Comparison of ENCODE assay signal across 8 cellular contexts in the genomic region with DNA sequence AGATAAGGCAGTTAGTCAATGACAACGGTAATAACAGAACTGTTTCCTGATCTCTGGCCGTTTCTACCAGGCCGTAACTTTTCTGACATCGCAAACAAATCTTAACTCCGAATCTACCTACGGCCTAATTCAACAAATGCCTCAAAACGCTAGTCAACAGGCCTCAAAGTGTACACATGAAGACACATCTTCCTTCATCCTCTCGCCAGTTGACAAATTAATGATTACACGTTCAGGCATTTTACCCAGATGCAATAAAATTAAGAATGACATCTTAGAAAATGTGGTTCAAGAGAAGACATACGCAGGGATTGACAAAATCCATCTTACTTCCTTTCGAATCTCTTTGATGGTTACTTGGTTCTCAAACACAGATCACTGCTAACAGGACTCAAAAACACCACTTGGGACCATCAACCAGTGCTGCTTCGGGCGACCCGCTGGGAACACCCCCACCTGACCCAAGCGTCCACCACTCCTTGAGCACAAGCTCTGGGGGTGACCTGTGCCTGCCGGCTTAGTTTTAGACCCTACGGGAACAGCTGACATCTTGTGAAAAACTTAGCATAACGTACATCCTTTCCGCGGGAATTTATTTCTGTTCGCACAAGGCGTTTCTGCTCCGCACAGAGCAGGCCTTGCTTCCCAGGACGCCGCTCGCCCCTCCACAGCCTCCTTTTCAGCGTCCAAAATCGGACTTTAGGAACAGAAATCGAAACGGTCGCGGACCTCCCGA. TPM values are rescaled to one million over a fixed set of nuclear protein-coding genes. Genes with fewer than 3 reads are reported as not detected.
DNase-seq lines count a peak whose midpoint lies in the region; TF ChIP-seq lines count a peak whose summit lies in the region.

No MANE protein-coding gene starts in this region.

- no peaks in the 10 kb centered on the region for H3K36me3 ChIP-seq in Peyer's patch
- H3K36me3 ChIP-seq in adrenal gland (replicated peaks in 1 of 2) = no peaks in the 10 kb centered on the region
- H3K36me3 ChIP-seq in left ventricle myocardium inferior = no peaks in the 10 kb centered on the region

- H3K4me1 ChIP-seq in Peyer's patch (peaks cover 0 to 9% (median 9%) of the 10 kb centered on the region in 4 donors), adrenal gland (replicated peaks in 1 of 2) (peaks cover 8 to 13% of the 10 kb centered on the region in 2 donors), left ventricle myocardium inferior (peaks cover 50% of the 10 kb centered on the region)

- no peak for TF ChIP-seq CTCF in HFFc6 (IDR thresholded peaks at IDR 0.05)
- no peak for TF ChIP-seq CTCF in Peyer's patch (IDR thresholded peaks at IDR 0.05)
- no peak for TF ChIP-seq CTCF in adrenal gland (IDR thresholded peaks at IDR 0.05)
- TF ChIP-seq CTCF in left ventricle myocardium inferior (IDR thresholded peaks at IDR 0.05; ENCODE audit: borderline replicate concordance) = no peak

- H3K27ac ChIP-seq in Peyer's patch (peak overlapping the region; percentile 93 to 99 (median 96)), adrenal gland (peak overlapping the region in 4 of 5 donors; percentile 68 to 96 (median 86)), left ventricle myocardium inferior (replicated peaks) (peak overlapping the region; percentile 91)

- H3K27me3 Mint-ChIP-seq in HFFc6 (ENCODE audit: insufficient read depth) = peaks cover 7% of the 10 kb centered on the region

- H3K9me3 Mint-ChIP-seq in HFFc6 = no peaks in the 10 kb centered on the region

- peak overlapping the region; percentile 80 for H3K27ac Mint-ChIP-seq in HFFc6

- H3K4me3 Mint-ChIP-seq in HFFc6 = peak overlapping the region; percentile 92

- H3K4me1 Mint-ChIP-seq in HFFc6 (ENCODE audit: low read depth) = peaks cover 27% of the 10 kb centered on the region

- H3K27me3 ChIP-seq in Peyer's patch (no peaks in the 10 kb centered on the region), adrenal gland (no peaks in the 10 kb centered on the region), left ventricle myocardium inferior (ENCODE audit: low read depth) (no peaks in the 10 kb centered on the region)

- intact Hi-C loops in adrenal gland (cut with DNase I) = no loop called here
- intact Hi-C loops in left ventricle myocardium inferior (cut with micrococcal nuclease) = no loop called here
- intact Hi-C loops in posterior cingulate gyrus (cut with DNase I) = loop anchor here (10.0 kb wide), 1 partner anchor 150 kb away; a partner anchor contains a TSS

- DNase-seq in GDM1 (lab: John Stamatoyannopoulos, UW) = peak; percentile 35
- peak; percentile 5 for DNase-seq in HFFc6
- DNase-seq in Peyer's patch = peak in 2 of 3 donors; percentile 34 to 64
- DNase-seq in adrenal gland = peak; percentile 27 to 57 (median 44)
- no peak for DNase-seq in left ventricle myocardium inferior
- peak in 8 of 10 donors; percentile 7 to 88 (median 22) for DNase-seq in posterior cingulate gyrus
- no peak for DNase-seq in NCI-H1694 treated with DMSO at 0.1 percent for 48 hours (lab: John Stamatoyannopoulos, UW)
- DNase-seq in T1000 (lab: John Stamatoyannopoulos, UW) = no peak

- H3K9me3 ChIP-seq in Peyer's patch (no peaks in the 10 kb centered on the region), adrenal gland (replicated peaks in 1 of 3) (no peaks in the 10 kb centered on the region), left ventricle myocardium inferior (replicated peaks) (no peaks in the 10 kb centered on the region)

- H3K4me3 ChIP-seq in Peyer's patch = peak overlapping the region; percentile 84 to 91 (median 87)
- H3K4me3 ChIP-seq in adrenal gland = peak overlapping the region in 3 of 4 donors; percentile 59 to 96 (median 68)
- peak overlapping the region; percentile 97 for H3K4me3 ChIP-seq in left ventricle myocardium inferior

- 14 to 27% (median 18%) methylated on average over 21 to 33 of the region's 33 CpGs for WGBS in adrenal gland, 4 donors

- peak in 1 of 2 donors; percentile 8 for TF ChIP-seq POLR2A in Peyer's patch (IDR thresholded peaks at IDR 0.05)
- TF ChIP-seq POLR2A in adrenal gland (IDR thresholded peaks at IDR 0.05) = no peak

- peaks cover 4% of the 10 kb centered on the region; the same call in 1 of the 2 replicates for H3K36me3 Mint-ChIP-seq in HFFc6 (ENCODE audit: low read depth)

RNA-seq across cellular contexts. Expression of a gene that starts 1.3 kb away (rescaled TPM):
- total RNA-seq in HFFc6 (2021; fragmentation: NEBNext Ultra II Directional; extraction: Animal tissue kit (Norgen Biotek cat#: 25700)) = 1 to 10 TPM; 3.0 to 4.8 (median 3.9) TPM
- total RNA-seq in Peyer's patch (10 to 100 TPM; 16.1 to 45.4 (median 23.0) TPM), adrenal gland (10 to 100 TPM in 4 of 8 donors, 1 to 10 TPM in 4; 6.6 to 14.7 (median 10.5) TPM), left ventricle myocardium inferior (15.9 TPM)
- 1 to 10 TPM; 2.1 to 5.8 (median 2.7) TPM for polyA plus RNA-seq in adrenal gland

Comparison
In these comparisons a context has a peak if more than half of its experiments do, and no peak if none do; other contexts are left out.
1. DNase-seq: peak in GDM1 (single experiment), HFFc6 (single experiment), Peyer's patch (2 of 3), adrenal gland (7 of 7) and posterior cingulate gyrus (8 of 10); none in left ventricle myocardium inferior (single experiment), NCI-H1694 treated with DMSO at 0.1 percent for 48 hours (single experiment) and T1000 (single experiment).
2. Peak in every context shown above with its lines, with median percentiles within 50 percentile points of each other: H3K27ac ChIP-seq and H3K4me3 ChIP-seq.